ENCODE assay signal across 9 cellular contexts in genomic region chr11:3609416-3610265, GRCh38. TPM values are rescaled to one million over a fixed set of nuclear protein-coding genes. Genes with fewer than 3 reads are reported as not detected.
A peak's percentile ranks its signal among the peaks of the same experiment; 100 is the strongest.
DNase-seq lines count a peak whose midpoint lies in the region; ATAC-seq, FAIRE-seq and TF ChIP-seq lines count a peak whose summit lies in the region.
"Had no signal": no experiment of that assay in that cellular context is flagged by ENCODE, and none has a peak within 500 bp of the region (broad histone marks: within the 10 kb centered on the region; RNA-seq: fewer than 3 reads in every experiment).

No MANE protein-coding gene starts in this region.

- no peaks in the 10 kb centered on the region for H4K20me1 ChIP-seq in K562 (replicated peaks; ENCODE audit: control insufficient read depth, insufficient read depth, low read length)

- no peak for TF ChIP-seq EP300 in K562 (IDR thresholded peaks at IDR 0.05; ENCODE audit: low read length)

- H3K4me1 ChIP-seq in K562 (replicated peaks in 1 of 2; ENCODE audit: control insufficient read depth in 2 of 2, insufficient read depth in 2 of 2, low read length in 2 of 2), result peaks cover 0 to 15% of the 10 kb centered on the region in 2 experiments; a peak in 4 of 5 replicates
- H3K4me1 ChIP-seq in left lung, result peaks cover 5 to 13% of the 10 kb centered on the region in 2 donors

- H3K4me3 ChIP-seq in GM12864 (ENCODE audit: low read depth, low read length) (no peak overlapping the region), K562 (no peak overlapping the region), left lung (no peak overlapping the region)

- BruUV-seq in K562 (replicated peaks; lab: Mats Ljungman, UMichigan), result no TSS peak

- H3K36me3 ChIP-seq in K562 (ENCODE audit: control insufficient read depth, insufficient read depth, low read length), result no peaks in the 10 kb centered on the region
- no peaks in the 10 kb centered on the region for H3K36me3 ChIP-seq in left lung

- H3K27me3 ChIP-seq in K562 (ENCODE audit: control insufficient read depth in 2 of 2, insufficient read depth in 2 of 2, low read length in 2 of 2) (peaks cover 0 to 6% of the 10 kb centered on the region in 2 experiments; a peak in 2 of 5 replicates), left lung (no peaks in the 10 kb centered on the region)

- no peak overlapping the region for H3K4me2 ChIP-seq in K562 (ENCODE audit: insufficient read depth, low read length)

- intact Hi-C loops in K562 (cut with micrococcal nuclease), result loop anchor here (10.0 kb wide), 1 partner anchor 155 kb away; no protein-coding TSS in a partner anchor
- intact Hi-C loops in left lung (cut with DNase I), result no loop called here

- TF ChIP-seq CTCF in GM12864 (IDR thresholded peaks at IDR 0.05; ENCODE audit: low read depth, low read length, missing control alignments) (peak; percentile 94), K562 (IDR thresholded peaks at IDR 0.05 in 2 of 3, conservative IDR thresholded peaks at IDR 0.05 in 1 of 3; ENCODE audit: insufficient read depth in 2 of 3, low read depth in 1 of 3, low read length in 3 of 3) (peak; percentile 80 to 95 (median 83)), left lung (IDR thresholded peaks at IDR 0.05) (peak; percentile 73 to 92)

- CTCF ChIA-PET in K562 (lab: Yijun Ruan, JAX; ENCODE audit: low intra/inter-chr PET ratio), result interaction anchor here (0.6 to 0.8 kb wide), 2 partner anchors 136 to 217 kb away, joined by 3 read pairs; no protein-coding TSS in a partner anchor

- ATAC-seq in K562 (peak; percentile 85), left lung (peak; percentile 58), HG03442 (IDR thresholded peaks at IDR 0.05; ENCODE audit: unreplicated experiment) (no peak)

- in situ Hi-C loops in K562 (cut with MboI), result loop anchor here (10.0 kb wide), 1 partner anchor 145 kb away; no protein-coding TSS in a partner anchor

- DNase-seq in AG20443 (ENCODE audit: low spot score), result peak; percentile 64
- no peak for DNase-seq in GM12864 (ENCODE audit: low read depth)
- DNase-seq in NCI-H82 treated with DMSO at 0.1 percent for 48 hours (lab: John Stamatoyannopoulos, UW; ENCODE audit: unreplicated experiment), result peak; percentile 5
- DNase-seq in K562 (ENCODE audit: extremely low read depth in 1 of 4, low spot score in 3 of 4), result peak; percentile 56 to 70 (median 68)
- no peak for DNase-seq in left lung
- DNase-seq in urothelium cell line (ENCODE audit: low spot score), result peak; percentile 52
- no peak for DNase-seq in nucleus accumbens (lab: John Stamatoyannopoulos, UW)

- no peaks in the 10 kb centered on the region for H3K9me1 ChIP-seq in K562 (ENCODE audit: control insufficient read depth, insufficient read depth, low read length)

- TF ChIP-seq RAD21 in K562 (CRISPR knock-in tag; conservative IDR thresholded peaks at IDR 0.05 in 1 of 2, IDR thresholded peaks at IDR 0.05 in 1 of 2), result peak; percentile 87 to 94

- POLR2A ChIA-PET in K562 (lab: Yijun Ruan, JAX), result interaction anchor here (0.7 kb wide), 1 partner anchor 1441 kb away, joined by 3 read pairs; no protein-coding TSS in a partner anchor

- no peaks in the 10 kb centered on the region for H3K79me2 ChIP-seq in K562 (ENCODE audit: control insufficient read depth, insufficient read depth, low read length)

- H2AFZ ChIP-seq in K562 (ENCODE audit: low read depth, low read length), result no peak overlapping the region

- WGBS in K562 (ENCODE audit: insufficient coverage, low coverage, missing lambda C conversion rate), result 17% methylated on average over 7 of the region's 7 CpGs

- H3K27ac ChIP-seq in K562 (ENCODE audit: extremely low read depth, low read depth, low read length) (no peak overlapping the region), left lung (no peak overlapping the region)

- H3K9ac ChIP-seq in K562 (ENCODE audit: insufficient read depth in 1 of 2, low read depth in 2 of 2, low read length in 2 of 2), result no peak overlapping the region

- FAIRE-seq in K562 (lab: Jason Lieb, UNC) (peak; percentile 81), urothelium cell line (lab: Jason Lieb, UNC) (no peak)
- FAIRE-seq: islet of Langerhans had no signal

- no peak for TF ChIP-seq POLR2A in K562 (conservative IDR thresholded peaks at IDR 0.05)

- H3K9me3 ChIP-seq in K562 (replicated peaks; ENCODE audit: control insufficient read depth, insufficient read depth, low read depth, low read length) (no peaks in the 10 kb centered on the region; the same call in 1 of the 2 replicates), left lung (no peaks in the 10 kb centered on the region)

TF ChIP-seq in K562, 482 proteins besides CTCF, POLR2A, EP300 and RAD21:
- TF ChIP-seq PCBP1 (IDR thresholded peaks at IDR 0.05; ENCODE audit: low read depth, low read length, poor library complexity, severe bottlenecking), result no peak
- peak; percentile 84 for TF ChIP-seq SMC3 (conservative IDR thresholded peaks at IDR 0.05; ENCODE audit: insufficient read depth, low read depth, low read length)
- 0 out of 2 replicates have a peak, but pooled peaks have one; percentile 14 for TF ChIP-seq FOSL1 (tag; conservative IDR thresholded peaks at IDR 0.05)
- TF ChIP-seq DEAF1 (CRISPR knock-in tag; IDR thresholded peaks at IDR 0.05), result peak; percentile 85
- peak; percentile 58; the same call in 1 of the 2 replicates for TF ChIP-seq KLF16 (IDR thresholded peaks at IDR 0.05)
- TF ChIP-seq CC2D1A (IDR thresholded peaks at IDR 0.05), result 0 out of 2 replicates have a peak, but pooled peaks have one; percentile 49
- no peak for TF ChIP-seq BRD4 (IDR thresholded peaks at IDR 0.05)

RNA-seq across cellular contexts. Expression of gene ART5, which starts 32.2 kb away (rescaled TPM):
- total RNA-seq in K562 (2011; cell fraction: chromatin; rRNA removed; ENCODE audit: low replicate concordance), result 0.58 TPM in 1 of 2 replicates, not detected in the other
- total RNA-seq in K562 (2011; cell fraction: nucleolus; rRNA removed), result 0.83 and 1.2 TPM in 2 replicates
- total RNA-seq in K562 (2011; cell fraction: nucleoplasm; rRNA removed), result 0.51 and 1.5 TPM in 2 replicates
- total RNA-seq in K562 (2014; rRNA removed) (0.49 and 0.50 TPM in 2 replicates), K562 (2014; rRNA removed; fragmentation: Illumina TruSeq; extraction: Trizol) (0.33 TPM in 1 of 2 replicates, not detected in the other), K562 (2015; rRNA removed; fragmentation: Illumina TruSeq; extraction: Trizol) (0.25 and 0.26 TPM in 2 replicates), K562 (2021) (0.29 and 0.38 TPM in 2 replicates), left lung (under 1 TPM; 0.24 to 0.87 TPM)
- polyA plus RNA-seq in K562 (2011; rRNA removed) (0.57 and 0.59 TPM in 2 replicates), K562 (2014; fragmentation: Illumina TruSeq; extraction: Trizol) (0.13 and 0.17 TPM in 2 replicates), K562 (2014; fragmentation: Nextera tagmentation; extraction: Ambion mirVana) (under 1 TPM; 0.08 TPM), K562 (2014; rRNA removed) (0.28 and 0.53 TPM in 2 replicates)
- polyA plus RNA-seq in K562 (2011; cell fraction: cytosol; rRNA removed), result 0.46 and 0.61 TPM in 2 replicates
- polyA plus RNA-seq in K562 (2011; cell fraction: nucleus; rRNA removed), result 0.75 and 1.8 TPM in 2 replicates
- polyA plus RNA-seq in K562 (2012), result 0.23 and 0.25 TPM in 2 replicates
- not detected in 2 replicates for polyA minus RNA-seq in K562 (2011; rRNA and poly(A)+ RNA removed)
- not detected in 2 replicates for polyA minus RNA-seq in K562 (2011; cell fraction: cytosol; rRNA and poly(A)+ RNA removed)
- polyA minus RNA-seq in K562 (2011; cell fraction: nucleus; rRNA and poly(A)+ RNA removed), result not detected in 2 replicates

RNA-seq across cellular contexts. Expression of gene ART1, which starts 35.3 kb away (rescaled TPM):
- total RNA-seq in K562 (2011; cell fraction: chromatin; rRNA removed; ENCODE audit: low replicate concordance), result not detected in 2 replicates
- total RNA-seq in K562 (2011; cell fraction: nucleolus; rRNA removed), result not detected in 2 replicates
- not detected in 2 replicates for total RNA-seq in K562 (2011; cell fraction: nucleoplasm; rRNA removed)
- total RNA-seq in K562 (2014; rRNA removed), result not detected in 2 replicates
- total RNA-seq in K562 (2014; rRNA removed; fragmentation: Illumina TruSeq; extraction: Trizol), result not detected in 2 replicates
- total RNA-seq in K562 (2015; rRNA removed; fragmentation: Illumina TruSeq; extraction: Trizol), result not detected in 2 replicates
- not detected in 2 replicates for total RNA-seq in K562 (2021)
- polyA plus RNA-seq in K562 (2011; rRNA removed), result not detected in 2 replicates
- not detected in 2 replicates for polyA plus RNA-seq in K562 (2011; cell fraction: cytosol; rRNA removed)
- polyA plus RNA-seq in K562 (2011; cell fraction: nucleus; rRNA removed), result not detected in 2 replicates
- polyA plus RNA-seq in K562 (2012), result not detected in 2 replicates
- polyA plus RNA-seq in K562 (2014; fragmentation: Illumina TruSeq; extraction: Trizol), result not detected in 2 replicates
- not detected for polyA plus RNA-seq in K562 (2014; fragmentation: Nextera tagmentation; extraction: Ambion mirVana)
- polyA plus RNA-seq in K562 (2014; rRNA removed), result not detected in 2 replicates
- polyA minus RNA-seq in K562 (2011; rRNA and poly(A)+ RNA removed), result not detected in 2 replicates
- polyA minus RNA-seq in K562 (2011; cell fraction: cytosol; rRNA and poly(A)+ RNA removed), result not detected in 2 replicates
- polyA minus RNA-seq in K562 (2011; cell fraction: nucleus; rRNA and poly(A)+ RNA removed), result not detected in 2 replicates
- total RNA-seq in left lung, result under 1 TPM in 1 of 2 donors, not detected in 1; 0.55 TPM

Comparison
In these comparisons a context has a peak if more than half of its experiments do, and no peak if none do; other contexts are left out.
1. DNase-seq: peak in AG20443 (single experiment), NCI-H82 treated with DMSO at 0.1 percent for 48 hours (single experiment), K562 (4 of 4) and urothelium cell line (single experiment); none in GM12864 (single experiment), left lung (0 of 2) and nucleus accumbens (0 of 56).
2. Peak in every context shown above with its lines, with median percentiles within 50 percentile points of each other: CTCF ChIP-seq.